ENCODE assay signal across 13 cellular contexts in genomic region chr3:16900779-16901440, GRCh38. TPM values are rescaled to one million over a fixed set of nuclear protein-coding genes. Genes with fewer than 3 reads are reported as not detected.
DNase-seq lines count a peak whose midpoint lies in the region; ATAC-seq and TF ChIP-seq lines count a peak whose summit lies in the region.
"Had no signal": no experiment of that assay in that cellular context is flagged by ENCODE, and none has a peak within 500 bp of the region (broad histone marks: within the 10 kb centered on the region; RNA-seq: fewer than 3 reads in every experiment).

No MANE protein-coding gene starts in this region.

- H4K20me1 ChIP-seq in KMS-11 (ENCODE audit: insufficient read depth) = no peaks in the 10 kb centered on the region

- no peak overlapping the region for H3K9ac ChIP-seq in KMS-11

- H3K27ac Mint-ChIP-seq in activated CD4-positive, alpha-beta T cell treated with anti-CD3 and anti-CD28 coated beads for 36 hours = peak overlapping the region; percentile 55
- H3K27ac Mint-ChIP-seq in activated naive CD8-positive, alpha-beta T cell treated with anti-CD3 and anti-CD28 coated beads, Interleukin-2, amount 50 U/mL, for 24 hours = peak overlapping the region; percentile 50
- H3K27ac Mint-ChIP-seq: type B pancreatic cell had no signal

- H3K27me3 ChIP-seq in KMS-11 (ENCODE audit: insufficient read depth, low read depth) (no peaks in the 10 kb centered on the region), neutrophil (no peaks in the 10 kb centered on the region), MG63 (no peaks in the 10 kb centered on the region)
- H3K27me3 ChIP-seq: pancreas had no signal

- no peak overlapping the region for H2AFZ ChIP-seq in KMS-11 (ENCODE audit: low read depth)

- H3K9me3 ChIP-seq in neutrophil (no peaks in the 10 kb centered on the region), MG63 (no peaks in the 10 kb centered on the region)
- H3K9me3 ChIP-seq: pancreas had no signal

- DNase-seq in activated CD4-positive, alpha-beta T cell treated with anti-CD3 and anti-CD28 coated beads for 36 hours = no peak
- DNase-seq in activated CD4-positive, alpha-beta T cell treated with anti-CD3 and anti-CD28 coated beads for 48 hours = no peak
- no peak for DNase-seq in activated naive CD8-positive, alpha-beta T cell treated with anti-CD3 and anti-CD28 coated beads, Interleukin-2, amount 50 U/mL, for 24 hours
- DNase-seq in MG63 = no peak
- DNase-seq in mucosa of gallbladder (ENCODE audit: low spot score) = no peak
- DNase-seq: left colon; NCI-H1105; pancreas; stimulated activated CD4-positive, alpha-beta T cell treated with anti-CD3 and anti-CD28 coated beads, Interleukin-4, amount 100 ng/mL, for 4 hours had no signal

- H3K4me2 ChIP-seq in KMS-11 = peak overlapping the region; percentile 43; the same call in 1 of the 2 replicates

- POLR2A ChIA-PET in activated CD4-positive, alpha-beta T cell treated with anti-CD3 and anti-CD28 coated beads for 36 hours (lab: Charles Lee) = no interaction called here

- H3K27me3 Mint-ChIP-seq in activated CD4-positive, alpha-beta T cell treated with anti-CD3 and anti-CD28 coated beads for 36 hours = no peaks in the 10 kb centered on the region
- no peaks in the 10 kb centered on the region for H3K27me3 Mint-ChIP-seq in activated naive CD8-positive, alpha-beta T cell treated with anti-CD3 and anti-CD28 coated beads, Interleukin-2, amount 50 U/mL, for 24 hours
- H3K27me3 Mint-ChIP-seq: type B pancreatic cell had no signal

- peaks cover 62% of the 10 kb centered on the region for H3K4me1 ChIP-seq in KMS-11 (ENCODE audit: low read depth, poor library complexity, severe bottlenecking)
- H3K4me1 ChIP-seq in neutrophil (ENCODE audit: control insufficient read depth in 1 of 2, insufficient read depth in 1 of 2, low read depth in 1 of 2, low read length in 1 of 2) = peaks cover 0 to 44% of the 10 kb centered on the region in 2 experiments

- H3K36me3 Mint-ChIP-seq in activated CD4-positive, alpha-beta T cell treated with anti-CD3 and anti-CD28 coated beads for 36 hours (ENCODE audit: low read depth) = peaks cover 12% of the 10 kb centered on the region
- peaks cover 8% of the 10 kb centered on the region for H3K36me3 Mint-ChIP-seq in activated naive CD8-positive, alpha-beta T cell treated with anti-CD3 and anti-CD28 coated beads, Interleukin-2, amount 50 U/mL, for 24 hours (ENCODE audit: low read depth)
- H3K36me3 Mint-ChIP-seq: type B pancreatic cell had no signal

- H3K9me3 Mint-ChIP-seq in activated CD4-positive, alpha-beta T cell treated with anti-CD3 and anti-CD28 coated beads for 36 hours (ENCODE audit: low read depth) = peaks cover 8% of the 10 kb centered on the region
- no peaks in the 10 kb centered on the region for H3K9me3 Mint-ChIP-seq in activated naive CD8-positive, alpha-beta T cell treated with anti-CD3 and anti-CD28 coated beads, Interleukin-2, amount 50 U/mL, for 24 hours
- H3K9me3 Mint-ChIP-seq: type B pancreatic cell had no signal

- no peak overlapping the region for H3K4me3 Mint-ChIP-seq in activated CD4-positive, alpha-beta T cell treated with anti-CD3 and anti-CD28 coated beads for 36 hours
- H3K4me3 Mint-ChIP-seq in activated naive CD8-positive, alpha-beta T cell treated with anti-CD3 and anti-CD28 coated beads, Interleukin-2, amount 50 U/mL, for 24 hours = peak overlapping the region; percentile 25
- H3K4me3 Mint-ChIP-seq: type B pancreatic cell had no signal

- H3K36me3 ChIP-seq in KMS-11 (ENCODE audit: insufficient read depth) (no peaks in the 10 kb centered on the region), neutrophil (no peaks in the 10 kb centered on the region), MG63 (no peaks in the 10 kb centered on the region)
- H3K36me3 ChIP-seq: pancreas had no signal

- TF ChIP-seq CTCF in KMS-11 (conservative IDR thresholded peaks at IDR 0.05; ENCODE audit: low read depth, low read length) = no peak
- no peak for TF ChIP-seq CTCF in neutrophil (IDR thresholded peaks at IDR 0.05)

- ATAC-seq in activated CD4-positive, alpha-beta T cell treated with anti-CD3 and anti-CD28 coated beads for 36 hours = no peak
- no peak for ATAC-seq in activated naive CD8-positive, alpha-beta T cell treated with anti-CD3 and anti-CD28 coated beads, Interleukin-2, amount 50 U/mL, for 24 hours
- no peak for ATAC-seq in HG03521 (IDR thresholded peaks at IDR 0.05; ENCODE audit: unreplicated experiment)
- ATAC-seq: left colon, pancreas had no signal

- no peak overlapping the region for H3K4me3 ChIP-seq in KMS-11 (IDR thresholded peaks at IDR 0.05; ENCODE audit: insufficient read depth, low read depth, low read length)
- H3K4me3 ChIP-seq in neutrophil (ENCODE audit: low read depth in 1 of 2, low read length in 1 of 2) = no peak overlapping the region
- no peak overlapping the region for H3K4me3 ChIP-seq in MG63
- H3K4me3 ChIP-seq: pancreas had no signal

- intact Hi-C loops in activated CD4-positive, alpha-beta T cell treated with anti-CD3 and anti-CD28 coated beads for 36 hours (cut with DNase I, micrococcal nuclease) = loop anchor here (5.0 to 10.0 kb wide), 2 partner anchors 121 to 606 kb away; no protein-coding TSS in a partner anchor

- H3K4me1 Mint-ChIP-seq in activated CD4-positive, alpha-beta T cell treated with anti-CD3 and anti-CD28 coated beads for 36 hours = peaks cover 97% of the 10 kb centered on the region
- peaks cover 100% of the 10 kb centered on the region for H3K4me1 Mint-ChIP-seq in activated naive CD8-positive, alpha-beta T cell treated with anti-CD3 and anti-CD28 coated beads, Interleukin-2, amount 50 U/mL, for 24 hours

- H3K79me2 ChIP-seq in KMS-11 (ENCODE audit: insufficient read depth, low read depth) = peaks cover 95% of the 10 kb centered on the region

- CTCF ChIA-PET in activated CD4-positive, alpha-beta T cell treated with anti-CD3 and anti-CD28 coated beads for 36 hours (lab: Charles Lee) = interaction anchor here (0.7 to 1.6 kb wide), 3 partner anchors 11 to 304 kb away, joined by 3 to 4 read pairs (median 3); no protein-coding TSS in a partner anchor

- H3K27ac ChIP-seq in KMS-11 = no peak overlapping the region; the same call in 1 of the 2 replicates
- peak overlapping the region; percentile 24 for H3K27ac ChIP-seq in neutrophil
- H3K27ac ChIP-seq: pancreas had no signal

RNA-seq across cellular contexts. Expression of gene PLCL2, which starts 16.2 kb away (rescaled TPM):
- total RNA-seq in activated CD4-positive, alpha-beta T cell treated with anti-CD3 and anti-CD28 coated beads for 36 hours = 10 to 100 TPM; 12.5 to 15.0 TPM
- total RNA-seq in MG63 (2014; rRNA removed; shearing (Covaris generic); ENCODE audit: low replicate concordance) = 6.2 and 9.6 TPM in 2 replicates
- total RNA-seq in mucosa of gallbladder = 26.1 TPM
